8 cellular contexts compared by ENCODE assay signal in the genomic region with DNA sequence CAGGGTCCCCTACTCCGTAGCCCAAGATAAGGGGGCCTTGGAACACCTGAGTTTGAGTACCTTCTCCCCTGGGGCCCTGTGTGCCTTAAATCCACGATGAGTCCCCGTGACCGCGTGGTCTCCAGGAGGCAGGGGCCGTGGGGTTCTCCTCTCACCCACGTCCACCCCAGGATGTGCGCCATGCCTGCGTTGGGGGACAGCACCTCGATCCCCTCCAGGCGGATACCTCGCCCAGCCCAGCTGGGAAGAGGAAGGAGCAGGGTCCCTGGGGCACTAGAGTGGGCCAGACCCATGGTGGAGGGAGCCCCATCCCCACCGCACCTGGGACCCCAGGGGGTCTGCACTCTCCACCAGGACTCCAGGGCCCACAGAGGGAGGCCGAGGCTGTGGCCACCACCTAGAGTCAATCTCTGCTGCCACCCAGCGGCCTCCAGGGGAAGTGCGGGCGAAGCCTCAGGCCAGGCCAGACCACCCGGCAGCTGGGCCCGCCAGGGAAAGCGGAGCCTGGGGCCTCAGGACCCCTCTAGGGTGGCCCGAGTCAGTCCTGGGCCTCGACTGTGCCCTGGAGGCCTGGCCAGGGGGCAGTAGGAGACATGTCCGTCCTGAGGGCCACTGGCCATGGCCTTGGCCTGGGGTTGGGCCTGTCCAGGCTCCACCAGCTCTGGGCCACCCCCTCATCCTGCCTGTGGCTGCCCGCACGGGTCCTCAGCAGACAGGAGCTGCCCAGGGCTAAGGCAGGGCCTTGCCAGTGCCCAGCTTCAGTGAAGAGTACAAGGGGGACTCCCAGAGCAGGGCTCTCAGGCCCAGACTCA. TPM values are rescaled to one million over a fixed set of nuclear protein-coding genes. Genes with fewer than 3 reads are reported as not detected.
A peak's percentile ranks its signal among the peaks of the same experiment; 100 is the strongest.
DNase-seq lines count a peak whose midpoint lies in the region; ATAC-seq and TF ChIP-seq lines count a peak whose summit lies in the region.

No MANE protein-coding gene starts in this region.

- in situ Hi-C loops in gastrocnemius medialis (cut with MboI; ENCODE audit: low sequenced_read_pairs in 4 of 4) = loop anchor here in 2 of 4 donors (25.0 kb wide), 1 partner anchor 267 kb away; no protein-coding TSS in a partner anchor

- peak; percentile 95 for TF ChIP-seq CTCF in SU-DHL-6 (IDR thresholded peaks at IDR 0.05; ENCODE audit: insufficient read depth, low read length, poor library complexity, severe bottlenecking)
- peak; percentile 60 to 97 (median 90) for TF ChIP-seq CTCF in gastrocnemius medialis (IDR thresholded peaks at IDR 0.05 in 4 of 5, conservative IDR thresholded peaks at IDR 0.05 in 1 of 5)

- TF ChIP-seq POLR2A in gastrocnemius medialis (IDR thresholded peaks at IDR 0.05) = no peak

- H3K27ac ChIP-seq in SU-DHL-6 (ENCODE audit: low read depth, low read length) (no peak overlapping the region), gastrocnemius medialis (no peak overlapping the region)

- no peaks in the 10 kb centered on the region for H4K20me1 ChIP-seq in SU-DHL-6 (ENCODE audit: low read depth, low read length)

- H3K4me1 Mint-ChIP-seq in activated naive CD8-positive, alpha-beta T cell treated with anti-CD3 and anti-CD28 coated beads, Interleukin-2, amount 10 ng/mL, durations not matched to agents 7 days and 5 days = no peaks in the 10 kb centered on the region

- H3K79me2 ChIP-seq in SU-DHL-6 (ENCODE audit: insufficient read depth, low read length) = no peaks in the 10 kb centered on the region

- no peak overlapping the region for H3K4me3 Mint-ChIP-seq in activated naive CD8-positive, alpha-beta T cell treated with anti-CD3 and anti-CD28 coated beads, Interleukin-2, amount 10 ng/mL, durations not matched to agents 7 days and 5 days

- H3K27me3 ChIP-seq in SU-DHL-6 (ENCODE audit: low read length) = no peaks in the 10 kb centered on the region
- H3K27me3 ChIP-seq in gastrocnemius medialis = no peaks in the 10 kb centered on the region

- H3K9me3 Mint-ChIP-seq in activated naive CD8-positive, alpha-beta T cell treated with anti-CD3 and anti-CD28 coated beads, Interleukin-2, amount 10 ng/mL, durations not matched to agents 7 days and 5 days = no peaks in the 10 kb centered on the region

- H3K4me3 ChIP-seq in SU-DHL-6 (ENCODE audit: insufficient read depth, low read length, poor library complexity, severe bottlenecking) = no peak overlapping the region
- H3K4me3 ChIP-seq in gastrocnemius medialis = no peak overlapping the region

- intact Hi-C loops in left ventricle myocardium superior (cut with micrococcal nuclease) = no loop called here
- intact Hi-C loops in gastrocnemius medialis (cut with DNase I; ENCODE audit: low total_unique reads) = loop anchor here (2.0 kb wide), 1 partner anchor 274 kb away; no protein-coding TSS in a partner anchor

- no peaks in the 10 kb centered on the region for H3K9me2 ChIP-seq in SU-DHL-6 (replicated peaks; ENCODE audit: insufficient read depth, low read length)

- no peaks in the 10 kb centered on the region for H3K27me3 Mint-ChIP-seq in activated naive CD8-positive, alpha-beta T cell treated with anti-CD3 and anti-CD28 coated beads, Interleukin-2, amount 10 ng/mL, durations not matched to agents 7 days and 5 days

- H3F3A ChIP-seq in SU-DHL-6 (ENCODE audit: insufficient read depth) = no peaks in the 10 kb centered on the region

- H3K4me1 ChIP-seq in gastrocnemius medialis = no peaks in the 10 kb centered on the region

- no peak overlapping the region for H3K4me2 ChIP-seq in SU-DHL-6 (ENCODE audit: low read depth, low read length, poor library complexity, severe bottlenecking)

- no peak overlapping the region for H3K9ac ChIP-seq in SU-DHL-6 (ENCODE audit: low read length)

- no peaks in the 10 kb centered on the region for H3K36me3 Mint-ChIP-seq in activated naive CD8-positive, alpha-beta T cell treated with anti-CD3 and anti-CD28 coated beads, Interleukin-2, amount 10 ng/mL, durations not matched to agents 7 days and 5 days

- H3K9me3 ChIP-seq in SU-DHL-6 (ENCODE audit: insufficient read depth, low read length) (no peaks in the 10 kb centered on the region), gastrocnemius medialis (no peaks in the 10 kb centered on the region)

- ATAC-seq in activated naive CD8-positive, alpha-beta T cell treated with anti-CD3 and anti-CD28 coated beads, Interleukin-2, amount 10 ng/mL, durations not matched to agents 7 days and 5 days (ENCODE audit: low read depth) = peak; percentile 83
- ATAC-seq in left ventricle myocardium superior (peak; percentile 81), gastrocnemius medialis (peak; percentile 64 to 70), GM19463 (IDR thresholded peaks at IDR 0.05; ENCODE audit: unreplicated experiment) (no peak)

- no peaks in the 10 kb centered on the region for H3K36me3 ChIP-seq in SU-DHL-6 (ENCODE audit: low read length)
- H3K36me3 ChIP-seq in gastrocnemius medialis = no peaks in the 10 kb centered on the region

- no peak overlapping the region for H3K27ac Mint-ChIP-seq in activated naive CD8-positive, alpha-beta T cell treated with anti-CD3 and anti-CD28 coated beads, Interleukin-2, amount 10 ng/mL, durations not matched to agents 7 days and 5 days

- H2AFZ ChIP-seq in SU-DHL-6 (ENCODE audit: low read depth, low read length, severe bottlenecking) = no peak overlapping the region

- DNase-seq in EH (ENCODE audit: low read depth) (peak; percentile 50), HUDEP-2 (lab: John Stamatoyannopoulos, UW; ENCODE audit: unreplicated experiment in 76 of 76) (peak in 59 of 76 experiments; percentile 2 to 83 (median 45)), left ventricle myocardium superior (peak; percentile 79), gastrocnemius medialis (peak in 1 of 2 donors; percentile 32), NCI-H226 (no peak)
- DNase-seq in activated naive CD8-positive, alpha-beta T cell treated with anti-CD3 and anti-CD28 coated beads, Interleukin-2, amount 10 ng/mL, durations not matched to agents 7 days and 5 days = peak; percentile 81

- POLR2A ChIA-PET in activated naive CD8-positive, alpha-beta T cell treated with anti-CD3 and anti-CD28 coated beads, Interleukin-2, amount 10 ng/mL, durations not matched to agents 7 days and 5 days (lab: Charles Lee) = no interaction called here

RNA-seq across cellular contexts. Expression of a gene that starts 55.0 kb away (rescaled TPM):
- total RNA-seq in activated naive CD8-positive, alpha-beta T cell treated with anti-CD3 and anti-CD28 coated beads, Interleukin-2, amount 10 ng/mL, durations not matched to agents 7 days and 5 days = under 1 TPM; 0.54 to 0.97 TPM
- 1.3 TPM for total RNA-seq in left ventricle myocardium superior
- total RNA-seq in gastrocnemius medialis = 1 to 10 TPM; 1.8 to 5.2 (median 2.8) TPM
